ENCODE assay signal across 8 cellular contexts in the genomic region with DNA sequence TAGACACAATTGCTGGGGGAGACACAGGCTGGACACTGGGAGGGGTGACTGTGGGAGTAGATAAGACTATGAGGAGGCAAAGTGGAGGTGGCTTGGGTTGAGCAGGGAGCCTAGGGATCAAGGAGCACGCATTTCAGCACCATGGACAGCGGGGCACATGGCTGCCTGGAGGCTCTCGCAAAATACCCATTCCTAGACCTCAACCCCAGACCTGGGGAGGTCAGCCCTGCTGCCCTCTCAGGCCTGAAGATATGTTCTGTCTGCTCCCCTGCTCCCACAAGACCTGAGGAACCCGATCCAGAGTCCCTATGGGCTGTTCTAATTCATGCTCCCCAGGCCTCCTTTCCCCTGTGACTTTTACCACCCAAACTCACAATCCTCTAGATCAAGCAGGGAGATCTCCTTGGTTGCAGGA. TPM values are rescaled to one million over a fixed set of nuclear protein-coding genes. Genes with fewer than 3 reads are reported as not detected.
A peak's percentile ranks its signal among the peaks of the same experiment; 100 is the strongest.
DNase-seq lines count a peak whose midpoint lies in the region; ATAC-seq, FAIRE-seq and TF ChIP-seq lines count a peak whose summit lies in the region.

No MANE protein-coding gene starts in this region.

- no peak overlapping the region for H3K56ac ChIP-seq in H9 (ENCODE audit: insufficient read length, low read depth, low read length)

- no peak overlapping the region for H2BK15ac ChIP-seq in H9 (ENCODE audit: low read depth, low read length)

- H3K4me2 ChIP-seq in H9 (ENCODE audit: insufficient read depth, insufficient read length, low read length), result no peak overlapping the region
- H3K4me2 ChIP-seq in K562 (ENCODE audit: insufficient read depth, low read length), result no peak overlapping the region

- H3K79me2 ChIP-seq in H9 (ENCODE audit: insufficient read depth, low read length) (no peaks in the 10 kb centered on the region), K562 (ENCODE audit: control insufficient read depth, insufficient read depth, low read length) (no peaks in the 10 kb centered on the region)

- no peak overlapping the region for H4K8ac ChIP-seq in H9 (replicated peaks; ENCODE audit: insufficient read length, low read depth, low read length)

- H2BK5ac ChIP-seq in H9 (ENCODE audit: insufficient read length, low read length), result no peak overlapping the region

- ATAC-seq in K562 (peak; percentile 93), HG02642 (IDR thresholded peaks at IDR 0.05; ENCODE audit: poor library complexity, unreplicated experiment) (no peak), HG03439 (IDR thresholded peaks at IDR 0.05; ENCODE audit: unreplicated experiment) (no peak)

- no peaks in the 10 kb centered on the region for H3K27me3 ChIP-seq in H9 (ENCODE audit: insufficient read depth, low read length)
- H3K27me3 ChIP-seq in K562 (ENCODE audit: control insufficient read depth in 2 of 2, insufficient read depth in 2 of 2, low read length in 2 of 2), result peaks cover 30 to 73% of the 10 kb centered on the region in 2 experiments

- no peak overlapping the region for H3K4ac ChIP-seq in H9 (ENCODE audit: low read depth, low read length)

- H3K4me3 Mint-ChIP-seq in H9, result no peak overlapping the region; a peak in 1 of 5 replicates

- no peak overlapping the region for H4K5ac ChIP-seq in H9 (ENCODE audit: insufficient read length, low read depth, low read length)

- no CpG with 5 or more reads among the region's 4 CpGs for WGBS in H9 (ENCODE audit: extremely low coverage, insufficient read length, low lambda C conversion rate)
- 0% methylated on average over 4 of the region's 4 CpGs for WGBS in K562 (ENCODE audit: insufficient coverage, low coverage, missing lambda C conversion rate)

- intact Hi-C loops in K562 (cut with micrococcal nuclease), result no loop called here

- H3K14ac ChIP-seq in H9 (ENCODE audit: insufficient read depth, low read length), result no peak overlapping the region

- no peak overlapping the region for H2BK12ac ChIP-seq in H9 (ENCODE audit: insufficient read length, low read depth, low read length)

- H3K27ac Mint-ChIP-seq in H9, result no peak overlapping the region; a peak in 1 of 7 replicates

- no peak overlapping the region for H3K4me3 ChIP-seq in K562

- H3K9me3 ChIP-seq in H9 (ENCODE audit: control insufficient read depth, low read depth, low read length) (no peaks in the 10 kb centered on the region), K562 (replicated peaks; ENCODE audit: control insufficient read depth, insufficient read depth, low read depth, low read length) (no peaks in the 10 kb centered on the region)

- no peak overlapping the region for H3K23ac ChIP-seq in H9 (ENCODE audit: insufficient read length, low read depth, low read length)

- no peak overlapping the region for H2AK5ac ChIP-seq in H9 (ENCODE audit: insufficient read length, low read length)

- DNase-seq in H9 (peak; percentile 70), RPMI8226 (peak; percentile 69), K562 (ENCODE audit: extremely low read depth in 1 of 4, low spot score in 3 of 4) (peak; percentile 87 to 90 (median 88)), mucosa of gallbladder (ENCODE audit: low spot score) (peak; percentile 49), NCI-H1092 treated with DMSO at 0.1 percent for 48 hours (lab: John Stamatoyannopoulos, UW) (no peak), NCI-H774 (lab: John Stamatoyannopoulos, UW) (no peak)

- TF ChIP-seq EP300 in K562 (IDR thresholded peaks at IDR 0.05; ENCODE audit: low read length), result no peak

- no peaks in the 10 kb centered on the region for H3K9me1 ChIP-seq in K562 (ENCODE audit: control insufficient read depth, insufficient read depth, low read length)

- BruUV-seq in K562 (replicated peaks; lab: Mats Ljungman, UMichigan), result no TSS peak

- H2AFZ ChIP-seq in H9 (ENCODE audit: low read length) (no peak overlapping the region), K562 (ENCODE audit: low read depth, low read length) (no peak overlapping the region)

- TF ChIP-seq RAD21 in K562 (CRISPR knock-in tag; conservative IDR thresholded peaks at IDR 0.05 in 1 of 2, IDR thresholded peaks at IDR 0.05 in 1 of 2), result no peak

- no peaks in the 10 kb centered on the region for H3K23me2 ChIP-seq in H9 (ENCODE audit: insufficient read length, low read depth, low read length, poor library complexity, severe bottlenecking)

- H4K20me1 ChIP-seq in H9 (ENCODE audit: control insufficient read depth, insufficient read depth, insufficient read length), result no peaks in the 10 kb centered on the region
- H4K20me1 ChIP-seq in K562 (replicated peaks; ENCODE audit: control insufficient read depth, insufficient read depth, low read length), result peaks cover 17% of the 10 kb centered on the region

- peak; percentile 88 for FAIRE-seq in K562 (lab: Jason Lieb, UNC)

- no peak overlapping the region for H2BK120ac ChIP-seq in H9 (ENCODE audit: low read depth, low read length, poor library complexity, severe bottlenecking)

- H3K9ac ChIP-seq in H9 (ENCODE audit: extremely low read depth, insufficient read length, low read length) (no peak overlapping the region), K562 (ENCODE audit: insufficient read depth in 1 of 2, low read depth in 2 of 2, low read length in 2 of 2) (no peak overlapping the region)

- no peak for TF ChIP-seq CTCF in H9 (conservative IDR thresholded peaks at IDR 0.05)
- no peak for TF ChIP-seq CTCF in K562 (IDR thresholded peaks at IDR 0.05 in 2 of 3, conservative IDR thresholded peaks at IDR 0.05 in 1 of 3; ENCODE audit: insufficient read depth in 2 of 3, low read depth in 1 of 3, low read length in 3 of 3)

- no peak for TF ChIP-seq POLR2A in K562 (conservative IDR thresholded peaks at IDR 0.05)

- peaks cover 27% of the 10 kb centered on the region for H3K27me3 Mint-ChIP-seq in H9 (ENCODE audit: low read depth)

- H3K27ac ChIP-seq in H9 (ENCODE audit: insufficient read length, low read depth, low read length) (no peak overlapping the region), K562 (ENCODE audit: extremely low read depth, low read depth, low read length) (no peak overlapping the region)

- H3K36me3 Mint-ChIP-seq in H9 (ENCODE audit: insufficient read depth in 1 of 3, low read depth in 3 of 3), result no peaks in the 10 kb centered on the region; a peak in 1 of 7 replicates

- H3K18ac ChIP-seq in H9 (ENCODE audit: insufficient read length, low read depth, low read length), result no peak overlapping the region

- H3K9me3 Mint-ChIP-seq in H9, result no peaks in the 10 kb centered on the region

- H3T11ph ChIP-seq in H9 (ENCODE audit: low read length), result no peak overlapping the region

- H3K79me1 ChIP-seq in H9 (ENCODE audit: insufficient read depth, low read depth, low read length, poor library complexity, severe bottlenecking), result no peaks in the 10 kb centered on the region

- peaks cover 4 to 5% of the 10 kb centered on the region in 2 experiments for H3K4me1 Mint-ChIP-seq in H9

- H4K91ac ChIP-seq in H9 (ENCODE audit: insufficient read length, low read depth, low read length), result no peak overlapping the region

- no peaks in the 10 kb centered on the region for H3K36me3 ChIP-seq in K562 (ENCODE audit: control insufficient read depth, insufficient read depth, low read length)

- H2BK20ac ChIP-seq in H9 (ENCODE audit: low read depth, low read length, poor library complexity, severe bottlenecking), result no peak overlapping the region

- in situ Hi-C loops in K562 (cut with MboI), result no loop called here

- H3K4me1 ChIP-seq in H9 (ENCODE audit: insufficient read depth, low read length), result no peaks in the 10 kb centered on the region
- H3K4me1 ChIP-seq in K562 (replicated peaks in 1 of 2; ENCODE audit: control insufficient read depth in 2 of 2, insufficient read depth in 2 of 2, low read length in 2 of 2), result no peaks in the 10 kb centered on the region; a peak in 1 of 5 replicates

- CTCF ChIA-PET in K562 (lab: Yijun Ruan, JAX; ENCODE audit: low intra/inter-chr PET ratio), result no interaction called here

- POLR2A ChIA-PET in K562 (lab: Yijun Ruan, JAX), result interaction anchor here (0.9 to 1.3 kb wide), 2 partner anchors 14 to 123 kb away, joined by 4 to 5 read pairs; partner anchors contain the start of gene RPS17

RNA-seq across cellular contexts. Expression of gene CPEB1, which starts 16.0 kb away (rescaled TPM):
- total RNA-seq in H9 (2021) (1.0 and 1.5 TPM in 2 replicates), K562 (2014; rRNA removed) (6.3 and 10.9 TPM in 2 replicates), K562 (2014; rRNA removed; fragmentation: Illumina TruSeq; extraction: Trizol) (8.9 and 9.7 TPM in 2 replicates), K562 (2015; rRNA removed; fragmentation: Illumina TruSeq; extraction: Trizol) (10.2 and 10.5 TPM in 2 replicates), K562 (2021) (13.4 and 13.7 TPM in 2 replicates), mucosa of gallbladder (4.8 TPM)
- total RNA-seq in K562 (2011; cell fraction: chromatin; rRNA removed; ENCODE audit: low replicate concordance), result 28.7 and 54.4 TPM in 2 replicates
- total RNA-seq in K562 (2011; cell fraction: nucleolus; rRNA removed), result 20.5 and 27.2 TPM in 2 replicates
- 38.1 and 39.1 TPM in 2 replicates for total RNA-seq in K562 (2011; cell fraction: nucleoplasm; rRNA removed)
- polyA plus RNA-seq in K562 (2011; rRNA removed) (11.3 and 19.7 TPM in 2 replicates), K562 (2014; fragmentation: Illumina TruSeq; extraction: Trizol) (9.1 and 11.0 TPM in 2 replicates), K562 (2014; fragmentation: Nextera tagmentation; extraction: Ambion mirVana) (1 to 10 TPM; 2.2 to 2.8 TPM), K562 (2014; rRNA removed) (8.9 and 9.8 TPM in 2 replicates)
- polyA plus RNA-seq in K562 (2011; cell fraction: cytosol; rRNA removed), result 8.0 and 10.2 TPM in 2 replicates
- 82.3 and 90.6 TPM in 2 replicates for polyA plus RNA-seq in K562 (2011; cell fraction: nucleus; rRNA removed)
- 12.4 and 14.5 TPM in 2 replicates for polyA plus RNA-seq in K562 (2012)
- 21.3 and 24.0 TPM in 2 replicates for polyA minus RNA-seq in K562 (2011; rRNA and poly(A)+ RNA removed)
- polyA minus RNA-seq in K562 (2011; cell fraction: cytosol; rRNA and poly(A)+ RNA removed), result 14.0 and 15.8 TPM in 2 replicates
- 30.6 and 37.4 TPM in 2 replicates for polyA minus RNA-seq in K562 (2011; cell fraction: nucleus; rRNA and poly(A)+ RNA removed)

RNA-seq across cellular contexts. Expression of gene AP3B2, which starts 46.5 kb away (rescaled TPM):
- total RNA-seq in H9 (2021), result 9.8 and 10.6 TPM in 2 replicates
- total RNA-seq in K562 (2011; cell fraction: chromatin; rRNA removed; ENCODE audit: low replicate concordance), result 0.88 and 1.1 TPM in 2 replicates
- total RNA-seq in K562 (2011; cell fraction: nucleolus; rRNA removed), result 0.33 and 0.66 TPM in 2 replicates
- 0.22 and 0.84 TPM in 2 replicates for total RNA-seq in K562 (2011; cell fraction: nucleoplasm; rRNA removed)
- 0.09 TPM in 1 of 2 replicates, not detected in the other for total RNA-seq in K562 (2014; rRNA removed)
- total RNA-seq in K562 (2014; rRNA removed; fragmentation: Illumina TruSeq; extraction: Trizol), result 0.04 and 0.19 TPM in 2 replicates
- total RNA-seq in K562 (2015; rRNA removed; fragmentation: Illumina TruSeq; extraction: Trizol), result not detected in 2 replicates
- 0.18 TPM in 1 of 2 replicates, not detected in the other for total RNA-seq in K562 (2021)
- polyA plus RNA-seq in K562 (2011; rRNA removed), result 0.15 and 0.46 TPM in 2 replicates
- polyA plus RNA-seq in K562 (2011; cell fraction: cytosol; rRNA removed), result 0.27 and 0.41 TPM in 2 replicates
- polyA plus RNA-seq in K562 (2011; cell fraction: nucleus; rRNA removed), result 1.2 and 1.4 TPM in 2 replicates
- polyA plus RNA-seq in K562 (2012), result 0.27 and 0.73 TPM in 2 replicates
- 0.13 and 0.14 TPM in 2 replicates for polyA plus RNA-seq in K562 (2014; fragmentation: Illumina TruSeq; extraction: Trizol)
- polyA plus RNA-seq in K562 (2014; fragmentation: Nextera tagmentation; extraction: Ambion mirVana), result under 1 TPM; 0.10 to 0.11 TPM
- polyA plus RNA-seq in K562 (2014; rRNA removed), result 0.03 and 0.04 TPM in 2 replicates
- polyA minus RNA-seq in K562 (2011; rRNA and poly(A)+ RNA removed), result 0.21 TPM in 1 of 2 replicates, not detected in the other
- polyA minus RNA-seq in K562 (2011; cell fraction: cytosol; rRNA and poly(A)+ RNA removed), result not detected in 2 replicates
- 0.22 TPM in 1 of 2 replicates, not detected in the other for polyA minus RNA-seq in K562 (2011; cell fraction: nucleus; rRNA and poly(A)+ RNA removed)
- total RNA-seq in mucosa of gallbladder, result 0.69 TPM

Comparison
In these comparisons a context has a peak if more than half of its experiments do, and no peak if none do; other contexts are left out.
1. DNase-seq: peak in H9 (single experiment), RPMI8226 (single experiment), K562 (4 of 4) and mucosa of gallbladder (single experiment); none in NCI-H1092 treated with DMSO at 0.1 percent for 48 hours (single experiment) and NCI-H774 (single experiment).